1 cellular context compared by ENCODE assay signal in genomic region chr16:29662729-29663019, GRCh38.
TF ChIP-seq lines count a peak whose summit lies in the region.

No MANE protein-coding gene starts in this region.

TF ChIP-seq in GM12878, 131 proteins besides CTCF, POLR2A, EP300 and RAD21 (continued from another document and continues in another):
- TF ChIP-seq SPI1 (IDR thresholded peaks at IDR 0.05; ENCODE audit: borderline replicate concordance, insufficient read depth, low read depth, low read length) (peak; percentile 52; the same call in 1 of the 2 replicates), CHD1 (IDR thresholded peaks at IDR 0.05; ENCODE audit: low read depth, low read length) (peak; percentile 32; the same call in 1 of the 2 replicates), MEF2B (IDR thresholded peaks at IDR 0.05; ENCODE audit: partially characterized antibody, poor library complexity, severe bottlenecking) (peak; percentile 95), CBFB (IDR thresholded peaks at IDR 0.05; ENCODE audit: low read depth) (no peak; the same call in 1 of the 2 replicates), E4F1 (IDR thresholded peaks at IDR 0.05; ENCODE audit: borderline replicate concordance, partially characterized antibody) (peak; percentile 51), HDAC2 (IDR thresholded peaks at IDR 0.05) (no peak), RELB (IDR thresholded peaks at IDR 0.05; ENCODE audit: low read depth) (peak; percentile 52; the same call in 1 of the 2 replicates), BCL11A (IDR thresholded peaks at IDR 0.05; ENCODE audit: low read depth, low read length) (peak; percentile 70; the same call in 1 of the 2 replicates), ZNF24 (IDR thresholded peaks at IDR 0.05) (no peak), SREBF1 (IDR thresholded peaks at IDR 0.05; ENCODE audit: low read length) (no peak), STAT3 (IDR thresholded peaks at IDR 0.05; ENCODE audit: low read depth, low read length) (no peak), ZSCAN29 (IDR thresholded peaks at IDR 0.05) (no peak), MLLT1 (IDR thresholded peaks at IDR 0.05) (0 out of 2 replicates have a peak, but pooled peaks have one; percentile 1), HDGF (IDR thresholded peaks at IDR 0.05) (peak; percentile 98), NR2C1 (IDR thresholded peaks at IDR 0.05) (no peak), BHLHE40 (IDR thresholded peaks at IDR 0.05; ENCODE audit: borderline replicate concordance in 1 of 2, low read depth in 2 of 2, low read length in 1 of 2) (peak in 1 of 2 experiments; percentile 41; a peak in 1 of 4 replicates), CUX1 (IDR thresholded peaks at IDR 0.05; ENCODE audit: insufficient replicate concordance, low read depth, low read length) (peak; percentile 80), ZBTB33 (IDR thresholded peaks at IDR 0.05) (no peak), FOS (IDR thresholded peaks at IDR 0.05; ENCODE audit: borderline replicate concordance, extremely low read depth, insufficient read length) (no peak), YBX1 (IDR thresholded peaks at IDR 0.05) (no peak), TCF12 (IDR thresholded peaks at IDR 0.05; ENCODE audit: low read depth, low read length) (peak; percentile 53; the same call in 1 of the 2 replicates), IKZF2 (IDR thresholded peaks at IDR 0.05) (peak; percentile 86 to 93; a peak in 3 of 4 replicates), ATF2 (IDR thresholded peaks at IDR 0.05; ENCODE audit: low read length) (no peak; the same call in 1 of the 2 replicates), TBL1XR1 (IDR thresholded peaks at IDR 0.05; ENCODE audit: low read depth, low read length) (0 out of 2 replicates have a peak, but pooled peaks have one; percentile 32), ETV6 (conservative IDR thresholded peaks at IDR 0.05 in 1 of 2, IDR thresholded peaks at IDR 0.05 in 1 of 2; ENCODE audit: borderline replicate concordance in 1 of 2, low read depth in 1 of 2) (peak in 1 of 2 experiments; percentile 69; a peak in 2 of 4 replicates), TCF7 (IDR thresholded peaks at IDR 0.05; ENCODE audit: borderline replicate concordance) (no peak), GABPA (IDR thresholded peaks at IDR 0.05; ENCODE audit: low read depth) (no peak), ATF7 (IDR thresholded peaks at IDR 0.05; ENCODE audit: low read depth) (peak; percentile 68), MTA2 (IDR thresholded peaks at IDR 0.05; ENCODE audit: low read depth) (peak; percentile 12; the same call in 1 of the 2 replicates), BACH1 (IDR thresholded peaks at IDR 0.05; ENCODE audit: borderline replicate concordance) (peak; percentile 61; the same call in 1 of the 2 replicates), CREM (IDR thresholded peaks at IDR 0.05; ENCODE audit: low read depth) (no peak), IRF4 (IDR thresholded peaks at IDR 0.05; ENCODE audit: low read depth, low read length) (no peak), RB1 (IDR thresholded peaks at IDR 0.05; ENCODE audit: borderline replicate concordance) (peak; percentile 62; the same call in 1 of the 2 replicates), MYB (IDR thresholded peaks at IDR 0.05; ENCODE audit: borderline replicate concordance, low read depth, low read length) (no peak), TAF1 (IDR thresholded peaks at IDR 0.05; ENCODE audit: borderline replicate concordance, low read depth, low read length) (peak; percentile 65), PML (IDR thresholded peaks at IDR 0.05; ENCODE audit: low read length) (peak; percentile 82; the same call in 1 of the 2 replicates), CREB1 (IDR thresholded peaks at IDR 0.05; ENCODE audit: low read depth) (peak; percentile 51), NR2C2 (IDR thresholded peaks at IDR 0.05; ENCODE audit: borderline replicate concordance, control insufficient read depth, insufficient read length, low read depth) (no peak), RBBP5 (conservative IDR thresholded peaks at IDR 0.05) (no peak), SIN3A (IDR thresholded peaks at IDR 0.05; ENCODE audit: low read depth, low read length) (no peak), EED (IDR thresholded peaks at IDR 0.05; ENCODE audit: low read depth) (peak; percentile 86), ZNF687 (IDR thresholded peaks at IDR 0.05) (peak; percentile 55; the same call in 1 of the 2 replicates), IRF3 (IDR thresholded peaks at IDR 0.05) (no peak), EGR1 (IDR thresholded peaks at IDR 0.05; ENCODE audit: borderline replicate concordance in 1 of 2, low read depth in 2 of 2, low read length in 2 of 2) (peak in 1 of 2 experiments; percentile 52; a peak in 1 of 3 replicates)
